19 cellular contexts compared by ENCODE assay signal in genomic region chr7:45592230-45592991, GRCh38. TPM values are rescaled to one million over a fixed set of nuclear protein-coding genes. Genes with fewer than 3 reads are reported as not detected.
"Had no signal": no experiment of that assay in that cellular context is flagged by ENCODE, and none has a peak within 500 bp of the region (broad histone marks: within the 10 kb centered on the region; RNA-seq: fewer than 3 reads in every experiment).

No MANE protein-coding gene starts in this region.

- H3K79me2 ChIP-seq: hepatocyte had no signal

- H3K27ac ChIP-seq: epithelial cell of prostate, gastrocnemius medialis, hepatocyte, lower lobe of right lung, SJCRH30, thoracic aorta, VCaP had no signal

- H3K4me1 Mint-ChIP-seq: activated CD4-positive, alpha-beta T cell treated with anti-CD3 and anti-CD28 coated beads for 36 hours; activated naive CD8-positive, alpha-beta T cell treated with anti-CD3 and anti-CD28 coated beads for 36 hours; naive B cell; stimulated activated naive CD8-positive, alpha-beta T cell treated with anti-CD3 and anti-CD28 coated beads, Interleukin-15, amount 100 ng/mL, for 72 hours had no signal

- H3K27me3 Mint-ChIP-seq: activated CD4-positive, alpha-beta T cell treated with anti-CD3 and anti-CD28 coated beads for 36 hours; activated naive CD8-positive, alpha-beta T cell treated with anti-CD3 and anti-CD28 coated beads for 36 hours; stimulated activated naive CD8-positive, alpha-beta T cell treated with anti-CD3 and anti-CD28 coated beads, Interleukin-15, amount 100 ng/mL, for 72 hours had no signal

- H3K36me3 ChIP-seq: gastrocnemius medialis, lower lobe of right lung, SJCRH30, thoracic aorta had no signal

- H3K4me3 Mint-ChIP-seq: activated CD4-positive, alpha-beta T cell treated with anti-CD3 and anti-CD28 coated beads for 36 hours; activated naive CD8-positive, alpha-beta T cell treated with anti-CD3 and anti-CD28 coated beads for 36 hours; naive B cell; stimulated activated naive CD8-positive, alpha-beta T cell treated with anti-CD3 and anti-CD28 coated beads, Interleukin-15, amount 100 ng/mL, for 72 hours had no signal

- H3K9me3 Mint-ChIP-seq: activated naive CD8-positive, alpha-beta T cell treated with anti-CD3 and anti-CD28 coated beads for 36 hours; naive B cell; stimulated activated naive CD8-positive, alpha-beta T cell treated with anti-CD3 and anti-CD28 coated beads, Interleukin-15, amount 100 ng/mL, for 72 hours had no signal

- H2AFZ ChIP-seq: hepatocyte had no signal

- H3K27ac Mint-ChIP-seq: activated CD4-positive, alpha-beta T cell treated with anti-CD3 and anti-CD28 coated beads for 36 hours; activated naive CD8-positive, alpha-beta T cell treated with anti-CD3 and anti-CD28 coated beads for 36 hours; naive B cell; stimulated activated naive CD8-positive, alpha-beta T cell treated with anti-CD3 and anti-CD28 coated beads, Interleukin-15, amount 100 ng/mL, for 72 hours had no signal

- DNase-seq: activated CD4-positive, alpha-beta T cell treated with anti-CD3 and anti-CD28 coated beads for 36 hours; activated gamma-delta T cell treated with Interleukin-2 at 50 U/mL for 16 hours; activated naive CD8-positive, alpha-beta T cell treated with anti-CD3 and anti-CD28 coated beads for 36 hours; activated T-cell treated with anti-CD3 and anti-CD28 coated beads, Interleukin-2, amount 50 U/mL, for 1 hour; anterior cingulate cortex; effector CD4-positive, alpha-beta T cell; gastrocnemius medialis; lower lobe of right lung; naive B cell; occipital lobe; SJCRH30; stimulated activated CD4-positive, alpha-beta T cell treated with anti-CD3 and anti-CD28 coated beads, Interleukin-4, amount 100 ng/mL, for 24 hours; T-helper 9 cell had no signal

- FAIRE-seq: urothelium cell line had no signal

- H3K4me2 ChIP-seq: hepatocyte had no signal

- H3K4me3 ChIP-seq: gastrocnemius medialis, hepatocyte, lower lobe of right lung, SJCRH30, thoracic aorta had no signal

- H3K4me1 ChIP-seq: gastrocnemius medialis, lower lobe of right lung, SJCRH30 had no signal

- H3K36me3 Mint-ChIP-seq: activated naive CD8-positive, alpha-beta T cell treated with anti-CD3 and anti-CD28 coated beads for 36 hours; naive B cell had no signal

- ATAC-seq: activated CD4-positive, alpha-beta T cell treated with anti-CD3 and anti-CD28 coated beads for 36 hours; gastrocnemius medialis; lower lobe of right lung; stimulated activated naive CD8-positive, alpha-beta T cell treated with anti-CD3 and anti-CD28 coated beads, Interleukin-15, amount 100 ng/mL, for 72 hours had no signal

- H3K9me3 ChIP-seq: gastrocnemius medialis, lower lobe of right lung, SJCRH30, thoracic aorta had no signal

- H3K27me3 ChIP-seq: gastrocnemius medialis, hepatocyte had no signal

RNA-seq across cellular contexts. Expression of gene ADCY1, which starts 18.2 kb away (rescaled TPM):
- total RNA-seq: SJCRH30 had no signal
